In genomic region chr7:37709631-37710509, GRCh38 we compare ENCODE assay signal across 15 cellular contexts. TPM values are rescaled to one million over a fixed set of nuclear protein-coding genes. Genes with fewer than 3 reads are reported as not detected.
DNase-seq lines count a peak whose midpoint lies in the region; ATAC-seq and TF ChIP-seq lines count a peak whose summit lies in the region.
"Had no signal": no experiment of that assay in that cellular context is flagged by ENCODE, and none has a peak within 500 bp of the region (broad histone marks: within the 10 kb centered on the region; RNA-seq: fewer than 3 reads in every experiment).

No MANE protein-coding gene starts in this region.

- H3F3A ChIP-seq in GM23338 (replicated peaks; ENCODE audit: low read depth) = no peaks in the 10 kb centered on the region

- DNase-seq in GM10266 (ENCODE audit: extremely low spot score) (peak; percentile 60), GM23338 (ENCODE audit: low spot score) (no peak), hippocampal formation (lab: John Stamatoyannopoulos, UW) (no peak), pons (ENCODE audit: low spot score) (no peak), breast epithelium (ENCODE audit: low spot score in 2 of 2) (no peak)
- DNase-seq: activated CD8-positive, alpha-beta memory T cell treated with anti-CD3 and anti-CD28 coated beads for 24 hours; amygdala; effector CD8-positive, alpha-beta T cell; NCI-H1048; NK-92 treated with Interleukin-12 subunit alpha and Interleukin-12 subunit beta, amount 100 ng/mL, for 24 hours had no signal

- H3K4me1 ChIP-seq in GM23338 (ENCODE audit: insufficient read depth) = peaks cover 36% of the 10 kb centered on the region
- H3K4me1 ChIP-seq in breast epithelium = no peaks in the 10 kb centered on the region

- H3K27ac Mint-ChIP-seq in GM23338 = no peak overlapping the region
- H3K27ac Mint-ChIP-seq: memory B cell had no signal

- H3K27me3 ChIP-seq in GM23338 (ENCODE audit: insufficient read depth) (no peaks in the 10 kb centered on the region), breast epithelium (no peaks in the 10 kb centered on the region)

- H2AFZ ChIP-seq in GM23338 = no peak overlapping the region

- H3K4me2 ChIP-seq in GM23338 = no peak overlapping the region

- H3K27me3 Mint-ChIP-seq in GM23338 (ENCODE audit: insufficient read depth, low read depth, poor library complexity) = no peaks in the 10 kb centered on the region

- no peaks in the 10 kb centered on the region for H3K79me2 ChIP-seq in GM23338 (replicated peaks; ENCODE audit: insufficient read depth)

- H3K27ac ChIP-seq in GM23338 (ENCODE audit: low read depth) (no peak overlapping the region), breast epithelium (no peak overlapping the region)
- H3K27ac ChIP-seq: thoracic aorta had no signal

- no peaks in the 10 kb centered on the region for H3K36me3 Mint-ChIP-seq in GM23338 (ENCODE audit: low read depth)
- H3K36me3 Mint-ChIP-seq: memory B cell had no signal

- H3K9me3 Mint-ChIP-seq in GM23338 = no peaks in the 10 kb centered on the region
- H3K9me3 Mint-ChIP-seq: memory B cell had no signal

- H3K4me3 ChIP-seq in GM23338 = no peak overlapping the region
- H3K4me3 ChIP-seq in breast epithelium = no peak overlapping the region
- H3K4me3 ChIP-seq: thoracic aorta had no signal

- ATAC-seq in GM19023 (IDR thresholded peaks at IDR 0.05; ENCODE audit: unreplicated experiment) = peak; percentile 96
- ATAC-seq in GM21786 (IDR thresholded peaks at IDR 0.05; ENCODE audit: unreplicated experiment) = peak; percentile 97
- peak; percentile 95 for ATAC-seq in HG03159 (IDR thresholded peaks at IDR 0.05; ENCODE audit: unreplicated experiment)
- ATAC-seq in GM23338 = no peak

- H3K4me3 Mint-ChIP-seq in GM23338 = no peak overlapping the region
- H3K4me3 Mint-ChIP-seq: memory B cell had no signal

- TF ChIP-seq CTCF in GM10266 (IDR thresholded peaks at IDR 0.05; ENCODE audit: control insufficient read depth, insufficient read depth, low read depth, missing control alignments) = no peak
- no peak for TF ChIP-seq CTCF in GM23338 (conservative IDR thresholded peaks at IDR 0.05; ENCODE audit: low read depth in 2 of 2)
- no peak for TF ChIP-seq CTCF in breast epithelium (IDR thresholded peaks at IDR 0.05)

- TF ChIP-seq POLR2A in breast epithelium (IDR thresholded peaks at IDR 0.05) = no peak

- intact Hi-C loops in breast epithelium (cut with DNase I; ENCODE audit: low total_unique reads) = no loop called here

- H3K9me3 ChIP-seq in breast epithelium = no peaks in the 10 kb centered on the region
- H3K9me3 ChIP-seq: thoracic aorta had no signal

- H3K36me3 ChIP-seq in GM23338 (ENCODE audit: insufficient read depth) (no peaks in the 10 kb centered on the region), breast epithelium (no peaks in the 10 kb centered on the region)
- H3K36me3 ChIP-seq: thoracic aorta had no signal

- no peaks in the 10 kb centered on the region for H4K20me1 ChIP-seq in GM23338 (replicated peaks; ENCODE audit: insufficient read depth)

- peaks cover 22% of the 10 kb centered on the region for H3K4me1 Mint-ChIP-seq in GM23338
- H3K4me1 Mint-ChIP-seq: memory B cell had no signal

- H3K9me2 ChIP-seq in GM23338 (ENCODE audit: insufficient read depth) = peaks cover 4% of the 10 kb centered on the region; the same call in 1 of the 2 replicates

TF ChIP-seq in GM23338, 12 proteins besides CTCF, POLR2A, EP300 and RAD21 (continues in another document):
- TF ChIP-seq REST (IDR thresholded peaks at IDR 0.05; ENCODE audit: unreplicated experiment) (no peak), POLR2AphosphoS5 (IDR thresholded peaks at IDR 0.05; ENCODE audit: low read depth) (no peak), CREB1 (CRISPR knock-in tag; IDR thresholded peaks at IDR 0.05; ENCODE audit: low read depth) (no peak), EZH2phosphoT487 (IDR thresholded peaks at IDR 0.05; ENCODE audit: unreplicated experiment) (no peak), STAT1 (IDR thresholded peaks at IDR 0.05; ENCODE audit: unreplicated experiment) (no peak), ZNF331 (CRISPR knock-in tag; IDR thresholded peaks at IDR 0.05; ENCODE audit: low read depth) (no peak), ZNF114 (CRISPR knock-in tag; IDR thresholded peaks at IDR 0.05) (no peak), JUNB (IDR thresholded peaks at IDR 0.05; ENCODE audit: unreplicated experiment) (no peak), NANOG (IDR thresholded peaks at IDR 0.05; ENCODE audit: borderline replicate concordance) (no peak), ETS1 (IDR thresholded peaks at IDR 0.05) (no peak), EZH2 (IDR thresholded peaks at IDR 0.05; ENCODE audit: low read depth, unreplicated experiment) (no peak)

RNA-seq across cellular contexts. Expression of gene GPR141, which starts 26.3 kb away (rescaled TPM):
- total RNA-seq in GM23338 (2014; rRNA removed; shearing (Covaris generic)) = 0.80 TPM in 1 of 2 replicates, not detected in the other
- not detected in 2 replicates for polyA plus RNA-seq in GM23338 (2016; fragmentation: Nextera tagmentation; extraction: Ambion mirVana)
- total RNA-seq in breast epithelium = under 1 TPM in 2 of 3 donors, not detected in 1; 0.64 to 0.88 TPM
